In the genomic region with DNA sequence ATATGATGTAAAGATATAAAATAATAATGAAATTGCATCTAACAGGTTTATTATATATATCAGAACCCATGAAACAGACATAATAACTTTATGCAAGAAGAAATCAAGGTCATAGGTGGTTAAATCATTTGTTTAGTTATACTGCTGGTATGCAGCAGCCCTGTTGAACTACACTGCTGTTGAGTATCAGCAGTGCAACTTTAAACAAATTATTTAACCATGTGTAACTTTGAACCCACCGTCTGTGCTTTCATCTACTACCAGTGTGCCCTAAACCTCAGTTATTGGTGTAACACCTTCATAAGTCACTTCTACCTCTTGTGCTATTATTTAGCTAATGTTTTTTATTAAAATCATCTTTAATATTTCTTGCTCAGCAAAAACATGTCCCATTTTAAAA, we compare ENCODE assay signal across 31 cellular contexts.
"Had no signal": no experiment of that assay in that cellular context is flagged by ENCODE, and none has a peak within 500 bp of the region (broad histone marks: within the 10 kb centered on the region; RNA-seq: fewer than 3 reads in every experiment).

No MANE protein-coding gene starts in this region.

- H3K27ac ChIP-seq: neural progenitor cell, ovary, parathyroid adenoma, psoas muscle, skin epidermis, spleen, suprapubic skin, testis, tibial artery, transverse colon, upper lobe of right lung, uterus had no signal

- H3K9ac ChIP-seq: neural progenitor cell, parathyroid adenoma had no signal

- H3K27ac Mint-ChIP-seq: natural killer cell; nephron; neural progenitor cell; progenitor cell of endocrine pancreas; stimulated activated memory B cell treated with anti-CD40 and anti-IgM and Interleukin-4, amounts not matched to agents 10 μg/mL and 1 μg/mL and 100 μg/mL, for 72 hours had no signal

- H3K27me3 Mint-ChIP-seq: stimulated activated naive CD8-positive, alpha-beta T cell treated with anti-CD3 and anti-CD28 coated beads, Interleukin-15, amount 100 ng/mL, for 72 hours had no signal

- ATAC-seq: natural killer cell; psoas muscle; right cardiac atrium; sciatic nerve; stimulated activated memory B cell treated with anti-CD40 and anti-IgM and Interleukin-4, amounts not matched to agents 10 μg/mL and 1 μg/mL and 100 μg/mL, for 72 hours; stimulated activated naive CD8-positive, alpha-beta T cell treated with anti-CD3 and anti-CD28 coated beads, Interleukin-15, amount 100 ng/mL, for 72 hours; stimulated activated naive CD8-positive, alpha-beta T cell treated with anti-CD3 and anti-CD28 coated beads, Interleukin-15, Interleukin-2, amounts not matched to agents 100 U/mL and 50 U/mL, for 24 hours; upper lobe of right lung had no signal

- H3K4me2 ChIP-seq: neural progenitor cell had no signal

- H3K27me3 ChIP-seq: neural progenitor cell, ovary, suprapubic skin, testis, transverse colon, uterus had no signal

- H3K4me1 ChIP-seq: neural progenitor cell, psoas muscle, suprapubic skin, testis, tibial artery, upper lobe of right lung, uterus had no signal

- H3K9me3 ChIP-seq: ovary, psoas muscle, suprapubic skin, testis, tibial artery, transverse colon, upper lobe of right lung, uterus had no signal

- H3K36me3 Mint-ChIP-seq: natural killer cell; stimulated activated memory B cell treated with anti-CD40 and anti-IgM and Interleukin-4, amounts not matched to agents 10 μg/mL and 1 μg/mL and 100 μg/mL, for 72 hours had no signal

- H3K4me3 ChIP-seq: neural progenitor cell, ovary, psoas muscle, skin epidermis, smooth muscle cell, spleen, suprapubic skin, testis, tibial artery, transverse colon, upper lobe of right lung, uterus had no signal

- H3K4me1 Mint-ChIP-seq: neural progenitor cell; stimulated activated memory B cell treated with anti-CD40 and anti-IgM and Interleukin-4, amounts not matched to agents 10 μg/mL and 1 μg/mL and 100 μg/mL, for 72 hours had no signal

- H3K36me3 ChIP-seq: neural progenitor cell, ovary, spleen, suprapubic skin, tibial artery, transverse colon, upper lobe of right lung, uterus had no signal

- H3K9me3 Mint-ChIP-seq: natural killer cell; stimulated activated memory B cell treated with anti-CD40 and anti-IgM and Interleukin-4, amounts not matched to agents 10 μg/mL and 1 μg/mL and 100 μg/mL, for 72 hours had no signal

- DNase-seq: natural killer cell; occipital lobe; ovary; posterior cingulate gyrus; psoas muscle; right cardiac atrium; spleen; stimulated activated CD4-positive, alpha-beta T cell treated with anti-CD3 and anti-CD28 coated beads, Interleukin-12 subunit alpha, Interleukin-12 subunit beta, amount 100 ng/mL, for 4 hours; stimulated activated CD4-positive, alpha-beta T cell treated with anti-CD3 and anti-CD28 coated beads, Interleukin-1b, Interleukin-23, amount 100 ng/mL, for 48 hours; stimulated activated CD4-positive, alpha-beta T cell treated with anti-CD3 and anti-CD28 coated beads, Interleukin-4, amount 100 ng/mL, for 1 hour; stimulated activated CD4-positive, alpha-beta T cell treated with anti-CD3 and anti-CD28 coated beads, Interleukin-4, amount 100 ng/mL, for 4 hours; stimulated activated CD8-positive, alpha-beta memory T cell treated with anti-CD3 and anti-CD28 coated beads, Interleukin-4, amount 100 ng/mL, for 48 hours; stimulated activated naive CD4-positive, alpha-beta T cell; stimulated activated naive CD8-positive, alpha-beta T cell treated with anti-CD3 and anti-CD28 coated beads, Interleukin-15, amount 100 ng/mL, for 72 hours; stimulated activated naive CD8-positive, alpha-beta T cell treated with anti-CD3 and anti-CD28 coated beads, Interleukin-15, Interleukin-2, amounts not matched to agents 100 U/mL and 50 U/mL, for 24 hours; substantia nigra; testis; tibial artery; transverse colon; upper lobe of right lung; uterus had no signal

- H3K4me3 Mint-ChIP-seq: natural killer cell; nephron; neural progenitor cell; stimulated activated memory B cell treated with anti-CD40 and anti-IgM and Interleukin-4, amounts not matched to agents 10 μg/mL and 1 μg/mL and 100 μg/mL, for 72 hours; type B pancreatic cell had no signal
